4 cellular contexts compared by ENCODE assay signal in genomic region chr20:25771818-25772217, GRCh38.
DNase-seq lines count a peak whose midpoint lies in the region; ATAC-seq and TF ChIP-seq lines count a peak whose summit lies in the region.
"Not testable (repeated sequence)": the region's sequence is repeated elsewhere in the genome, so short reads cannot be mapped to it uniquely, and the experiment has no call there.

No MANE protein-coding gene starts in this region.

- not testable (repeated sequence) for H3K9me3 Mint-ChIP-seq in activated CD4-positive, alpha-beta T cell treated with anti-CD3 and anti-CD28 coated beads, Interleukin-2, amount 10 ng/mL, durations not matched to agents 24 days and 14 days

- not testable (repeated sequence) for TF ChIP-seq CTCF in upper lobe of right lung (IDR thresholded peaks at IDR 0.05)

- not testable (repeated sequence) for H3K4me3 ChIP-seq in upper lobe of right lung

- H3K27ac ChIP-seq in upper lobe of right lung: not testable (repeated sequence)

- not testable (repeated sequence) for H3K36me3 ChIP-seq in upper lobe of right lung

- peak; percentile 47 for DNase-seq in activated CD4-positive, alpha-beta T cell treated with anti-CD3 and anti-CD28 coated beads, Interleukin-2, amount 10 ng/mL, durations not matched to agents 24 days and 14 days
- DNase-seq in activated CD8-positive, alpha-beta memory T cell treated with anti-CD3 and anti-CD28 coated beads for 24 hours: peak; percentile 50
- peak; percentile 86 for DNase-seq in mesenteric fat pad (ENCODE audit: low spot score)
- peak; percentile 35 for DNase-seq in upper lobe of right lung

- H3K27me3 ChIP-seq in upper lobe of right lung: not testable (repeated sequence)

- intact Hi-C loops in activated CD4-positive, alpha-beta T cell treated with anti-CD3 and anti-CD28 coated beads, Interleukin-2, amount 10 ng/mL, durations not matched to agents 24 days and 14 days (cut with micrococcal nuclease); upper lobe of right lung (cut with DNase I): not testable (repeated sequence)

- ATAC-seq in upper lobe of right lung: not testable (repeated sequence)

- not testable (repeated sequence) for H3K4me1 Mint-ChIP-seq in activated CD4-positive, alpha-beta T cell treated with anti-CD3 and anti-CD28 coated beads, Interleukin-2, amount 10 ng/mL, durations not matched to agents 24 days and 14 days

- H3K36me3 Mint-ChIP-seq in activated CD4-positive, alpha-beta T cell treated with anti-CD3 and anti-CD28 coated beads, Interleukin-2, amount 10 ng/mL, durations not matched to agents 24 days and 14 days (ENCODE audit: low read depth): not testable (repeated sequence)

- H3K27me3 Mint-ChIP-seq in activated CD4-positive, alpha-beta T cell treated with anti-CD3 and anti-CD28 coated beads, Interleukin-2, amount 10 ng/mL, durations not matched to agents 24 days and 14 days: not testable (repeated sequence)

- not testable (repeated sequence) for H3K9me3 ChIP-seq in upper lobe of right lung

- not testable (repeated sequence) for H3K27ac Mint-ChIP-seq in activated CD4-positive, alpha-beta T cell treated with anti-CD3 and anti-CD28 coated beads, Interleukin-2, amount 10 ng/mL, durations not matched to agents 24 days and 14 days

- not testable (repeated sequence) for H3K4me3 Mint-ChIP-seq in activated CD4-positive, alpha-beta T cell treated with anti-CD3 and anti-CD28 coated beads, Interleukin-2, amount 10 ng/mL, durations not matched to agents 24 days and 14 days

- H3K4me1 ChIP-seq in upper lobe of right lung: not testable (repeated sequence)

Comparison
In these comparisons a context has a peak if more than half of its experiments do, and no peak if none do; other contexts are left out.
1. DNase-seq: peak in every context shown above with its lines; median percentile 86 in mesenteric fat pad; 50 in activated CD8-positive, alpha-beta memory T cell treated with anti-CD3 and anti-CD28 coated beads for 24 hours; 47 in activated CD4-positive, alpha-beta T cell treated with anti-CD3 and anti-CD28 coated beads, Interleukin-2, amount 10 ng/mL, durations not matched to agents 24 days and 14 days; 35 in upper lobe of right lung.